7 cellular contexts compared by ENCODE assay signal in the genomic region with DNA sequence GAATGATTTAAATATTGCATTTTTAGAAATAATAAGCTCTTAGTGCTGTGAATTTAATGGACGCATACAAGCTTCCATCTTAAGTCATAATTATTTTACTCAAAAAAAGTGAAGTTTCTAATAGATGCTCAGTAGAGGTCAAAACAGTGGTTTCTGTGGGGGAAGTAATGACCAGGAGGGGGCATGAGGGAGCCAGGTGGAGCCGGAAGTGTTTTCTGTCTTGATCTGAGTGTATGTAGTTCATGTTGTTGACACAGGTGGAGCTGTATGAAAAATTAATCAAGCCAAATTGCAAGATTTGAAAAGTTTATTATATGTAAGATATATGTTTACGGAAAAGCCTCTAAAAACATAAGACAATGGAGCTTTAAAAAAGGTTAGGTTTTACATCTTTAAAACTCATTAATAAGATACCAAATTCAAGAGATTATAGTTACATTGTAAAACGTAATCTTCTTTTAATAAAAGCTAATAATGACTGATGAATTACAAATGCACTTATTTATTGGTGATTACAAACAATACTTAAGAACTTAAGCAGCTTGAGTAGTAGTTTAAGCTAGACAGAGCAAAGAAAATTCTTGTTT.
DNase-seq lines count a peak whose midpoint lies in the region; ATAC-seq and TF ChIP-seq lines count a peak whose summit lies in the region.

No MANE protein-coding gene starts in this region.

- no peak overlapping the region for H3K4me3 ChIP-seq in RWPE2 (ENCODE audit: severe bottlenecking)

- peak; percentile 69 for DNase-seq in GM10266 (ENCODE audit: extremely low spot score)
- peak; percentile 30 for DNase-seq in HS-5 (ENCODE audit: low read depth)
- no peak for DNase-seq in RWPE2 (ENCODE audit: low spot score)
- peak; percentile 52 for DNase-seq in activated naive CD8-positive, alpha-beta T cell treated with anti-CD3 and anti-CD28 coated beads for 36 hours
- DNase-seq in kidney tubule cell (ENCODE audit: low spot score): peak; percentile 69
- peak; percentile 61 for DNase-seq in stimulated activated CD8-positive, alpha-beta memory T cell treated with anti-CD3 and anti-CD28 coated beads, Interleukin-4, amount 100 ng/mL, for 48 hours

- no peaks in the 10 kb centered on the region for H3K27me3 Mint-ChIP-seq in activated naive CD8-positive, alpha-beta T cell treated with anti-CD3 and anti-CD28 coated beads for 36 hours

- H3K36me3 Mint-ChIP-seq in activated naive CD8-positive, alpha-beta T cell treated with anti-CD3 and anti-CD28 coated beads for 36 hours: no peaks in the 10 kb centered on the region

- H3K27ac Mint-ChIP-seq in activated naive CD8-positive, alpha-beta T cell treated with anti-CD3 and anti-CD28 coated beads for 36 hours: no peak overlapping the region

- H3K4me1 Mint-ChIP-seq in activated naive CD8-positive, alpha-beta T cell treated with anti-CD3 and anti-CD28 coated beads for 36 hours: peaks cover 15% of the 10 kb centered on the region

- ATAC-seq in GM21528 (IDR thresholded peaks at IDR 0.05; ENCODE audit: low FRiP score, unreplicated experiment): peak; percentile 94
- peak; percentile 82 for ATAC-seq in RWPE2 (ENCODE audit: low read depth)

- H3K9me3 Mint-ChIP-seq in activated naive CD8-positive, alpha-beta T cell treated with anti-CD3 and anti-CD28 coated beads for 36 hours: no peaks in the 10 kb centered on the region

- peak; percentile 65 for TF ChIP-seq CTCF in GM10266 (IDR thresholded peaks at IDR 0.05; ENCODE audit: control insufficient read depth, insufficient read depth, low read depth, missing control alignments)
- TF ChIP-seq CTCF in RWPE2 (IDR thresholded peaks at IDR 0.05; ENCODE audit: poor library complexity, severe bottlenecking): peak; percentile 85

- H3K9me3 ChIP-seq in RWPE2 (ENCODE audit: severe bottlenecking): no peaks in the 10 kb centered on the region

- H3K27me3 ChIP-seq in RWPE2 (ENCODE audit: insufficient read depth, poor library complexity, severe bottlenecking): no peaks in the 10 kb centered on the region

- no peak overlapping the region for H3K4me3 Mint-ChIP-seq in activated naive CD8-positive, alpha-beta T cell treated with anti-CD3 and anti-CD28 coated beads for 36 hours

- H3K4me1 ChIP-seq in RWPE2 (ENCODE audit: insufficient read depth, poor library complexity, severe bottlenecking): no peaks in the 10 kb centered on the region

- H3K36me3 ChIP-seq in RWPE2 (ENCODE audit: low read depth): no peaks in the 10 kb centered on the region

- H3K27ac ChIP-seq in RWPE2 (ENCODE audit: poor library complexity, severe bottlenecking): no peak overlapping the region
